1 cellular context compared by ENCODE assay signal in the genomic region with DNA sequence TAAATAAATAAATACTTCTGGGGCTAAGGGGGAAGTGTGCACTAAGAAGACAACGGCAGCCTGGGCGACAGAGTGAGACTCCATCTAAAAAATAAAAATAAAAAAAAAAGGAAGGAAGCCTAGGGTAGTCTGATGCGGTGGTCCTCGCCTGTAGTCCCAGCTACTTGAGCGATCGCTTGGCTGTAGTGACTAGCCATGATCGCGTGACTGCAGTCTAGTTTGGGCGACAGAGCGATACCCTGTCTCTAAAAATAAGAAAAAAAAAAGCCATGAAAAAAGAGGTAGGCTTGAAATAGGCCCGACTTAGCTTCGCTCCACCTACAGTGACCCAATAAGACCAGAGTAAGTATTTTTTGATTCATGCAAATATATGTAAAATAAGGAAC.
TF ChIP-seq lines count a peak whose summit lies in the region.

No MANE protein-coding gene starts in this region.

TF ChIP-seq in GM23338, 12 proteins besides CTCF, POLR2A, EP300 and RAD21:
- TF ChIP-seq, protein P1, sequence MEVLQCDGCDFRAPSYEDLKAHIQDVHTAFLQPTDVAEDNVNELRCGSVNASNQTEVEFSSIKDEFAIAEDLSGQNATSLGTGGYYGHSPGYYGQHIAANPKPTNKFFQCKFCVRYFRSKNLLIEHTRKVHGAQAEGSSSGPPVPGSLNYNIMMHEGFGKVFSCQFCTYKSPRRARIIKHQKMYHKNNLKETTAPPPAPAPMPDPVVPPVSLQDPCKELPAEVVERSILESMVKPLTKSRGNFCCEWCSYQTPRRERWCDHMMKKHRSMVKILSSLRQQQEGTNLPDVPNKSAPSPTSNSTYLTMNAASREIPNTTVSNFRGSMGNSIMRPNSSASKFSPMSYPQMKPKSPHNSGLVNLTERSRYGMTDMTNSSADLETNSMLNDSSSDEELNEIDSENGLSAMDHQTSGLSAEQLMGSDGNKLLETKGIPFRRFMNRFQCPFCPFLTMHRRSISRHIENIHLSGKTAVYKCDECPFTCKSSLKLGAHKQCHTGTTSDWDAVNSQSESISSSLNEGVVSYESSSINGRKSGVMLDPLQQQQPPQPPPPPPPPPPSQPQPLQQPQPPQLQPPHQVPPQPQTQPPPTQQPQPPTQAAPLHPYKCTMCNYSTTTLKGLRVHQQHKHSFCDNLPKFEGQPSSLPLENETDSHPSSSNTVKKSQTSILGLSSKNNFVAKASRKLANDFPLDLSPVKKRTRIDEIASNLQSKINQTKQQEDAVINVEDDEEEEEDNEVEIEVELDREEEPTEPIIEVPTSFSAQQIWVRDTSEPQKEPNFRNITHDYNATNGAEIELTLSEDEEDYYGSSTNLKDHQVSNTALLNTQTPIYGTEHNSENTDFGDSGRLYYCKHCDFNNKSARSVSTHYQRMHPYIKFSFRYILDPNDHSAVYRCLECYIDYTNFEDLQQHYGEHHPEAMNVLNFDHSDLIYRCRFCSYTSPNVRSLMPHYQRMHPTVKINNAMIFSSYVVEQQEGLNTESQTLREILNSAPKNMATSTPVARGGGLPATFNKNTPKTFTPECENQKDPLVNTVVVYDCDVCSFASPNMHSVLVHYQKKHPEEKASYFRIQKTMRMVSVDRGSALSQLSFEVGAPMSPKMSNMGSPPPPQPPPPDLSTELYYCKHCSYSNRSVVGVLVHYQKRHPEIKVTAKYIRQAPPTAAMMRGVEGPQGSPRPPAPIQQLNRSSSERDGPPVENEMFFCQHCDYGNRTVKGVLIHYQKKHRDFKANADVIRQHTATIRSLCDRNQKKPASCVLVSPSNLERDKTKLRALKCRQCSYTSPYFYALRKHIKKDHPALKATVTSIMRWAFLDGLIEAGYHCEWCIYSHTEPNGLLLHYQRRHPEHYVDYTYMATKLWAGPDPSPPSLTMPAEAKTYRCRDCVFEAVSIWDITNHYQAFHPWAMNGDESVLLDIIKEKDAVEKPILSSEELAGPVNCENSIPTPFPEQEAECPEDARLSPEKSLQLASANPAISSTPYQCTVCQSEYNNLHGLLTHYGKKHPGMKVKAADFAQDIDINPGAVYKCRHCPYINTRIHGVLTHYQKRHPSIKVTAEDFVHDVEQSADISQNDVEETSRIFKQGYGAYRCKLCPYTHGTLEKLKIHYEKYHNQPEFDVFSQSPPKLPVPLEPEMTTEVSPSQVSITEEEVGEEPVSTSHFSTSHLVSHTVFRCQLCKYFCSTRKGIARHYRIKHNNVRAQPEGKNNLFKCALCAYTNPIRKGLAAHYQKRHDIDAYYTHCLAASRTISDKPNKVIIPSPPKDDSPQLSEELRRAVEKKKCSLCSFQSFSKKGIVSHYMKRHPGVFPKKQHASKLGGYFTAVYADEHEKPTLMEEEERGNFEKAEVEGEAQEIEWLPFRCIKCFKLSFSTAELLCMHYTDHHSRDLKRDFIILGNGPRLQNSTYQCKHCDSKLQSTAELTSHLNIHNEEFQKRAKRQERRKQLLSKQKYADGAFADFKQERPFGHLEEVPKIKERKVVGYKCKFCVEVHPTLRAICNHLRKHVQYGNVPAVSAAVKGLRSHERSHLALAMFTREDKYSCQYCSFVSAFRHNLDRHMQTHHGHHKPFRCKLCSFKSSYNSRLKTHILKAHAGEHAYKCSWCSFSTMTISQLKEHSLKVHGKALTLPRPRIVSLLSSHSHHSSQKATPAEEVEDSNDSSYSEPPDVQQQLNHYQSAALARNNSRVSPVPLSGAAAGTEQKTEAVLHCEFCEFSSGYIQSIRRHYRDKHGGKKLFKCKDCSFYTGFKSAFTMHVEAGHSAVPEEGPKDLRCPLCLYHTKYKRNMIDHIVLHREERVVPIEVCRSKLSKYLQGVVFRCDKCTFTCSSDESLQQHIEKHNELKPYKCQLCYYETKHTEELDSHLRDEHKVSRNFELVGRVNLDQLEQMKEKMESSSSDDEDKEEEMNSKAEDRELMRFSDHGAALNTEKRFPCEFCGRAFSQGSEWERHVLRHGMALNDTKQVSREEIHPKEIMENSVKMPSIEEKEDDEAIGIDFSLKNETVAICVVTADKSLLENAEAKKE (CRISPR knock-in tag; IDR thresholded peaks at IDR 0.05), result no peak
- TF ChIP-seq JUNB (IDR thresholded peaks at IDR 0.05; ENCODE audit: unreplicated experiment) (no peak), ZNF114 (CRISPR knock-in tag; IDR thresholded peaks at IDR 0.05) (no peak), NANOG (IDR thresholded peaks at IDR 0.05; ENCODE audit: borderline replicate concordance) (no peak), CREB1 (CRISPR knock-in tag; IDR thresholded peaks at IDR 0.05; ENCODE audit: low read depth) (no peak), STAT1 (IDR thresholded peaks at IDR 0.05; ENCODE audit: unreplicated experiment) (no peak)
- TF ChIP-seq, protein P2, sequence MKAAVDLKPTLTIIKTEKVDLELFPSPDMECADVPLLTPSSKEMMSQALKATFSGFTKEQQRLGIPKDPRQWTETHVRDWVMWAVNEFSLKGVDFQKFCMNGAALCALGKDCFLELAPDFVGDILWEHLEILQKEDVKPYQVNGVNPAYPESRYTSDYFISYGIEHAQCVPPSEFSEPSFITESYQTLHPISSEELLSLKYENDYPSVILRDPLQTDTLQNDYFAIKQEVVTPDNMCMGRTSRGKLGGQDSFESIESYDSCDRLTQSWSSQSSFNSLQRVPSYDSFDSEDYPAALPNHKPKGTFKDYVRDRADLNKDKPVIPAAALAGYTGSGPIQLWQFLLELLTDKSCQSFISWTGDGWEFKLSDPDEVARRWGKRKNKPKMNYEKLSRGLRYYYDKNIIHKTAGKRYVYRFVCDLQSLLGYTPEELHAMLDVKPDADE (IDR thresholded peaks at IDR 0.05), result no peak
